In genomic region chrX:41759817-41760216, GRCh38 we compare ENCODE assay signal across 8 cellular contexts. TPM values are rescaled to one million over a fixed set of nuclear protein-coding genes. Genes with fewer than 3 reads are reported as not detected.
DNase-seq lines count a peak whose midpoint lies in the region; ATAC-seq, FAIRE-seq and TF ChIP-seq lines count a peak whose summit lies in the region.

No MANE protein-coding gene starts in this region.

- no peak overlapping the region for H3K9ac ChIP-seq in mammary epithelial cell (ENCODE audit: insufficient read depth, low read length)

- H4K20me1 ChIP-seq in mammary epithelial cell (ENCODE audit: insufficient read depth, low read length), result no peaks in the 10 kb centered on the region

- ATAC-seq in GM18873 (IDR thresholded peaks at IDR 0.05; ENCODE audit: low FRiP score, unreplicated experiment), result no peak
- no peak for ATAC-seq in GM21381 (IDR thresholded peaks at IDR 0.05; ENCODE audit: unreplicated experiment)
- ATAC-seq in GM18505 (IDR thresholded peaks at IDR 0.05; ENCODE audit: unreplicated experiment), result no peak

- H3K9me3 ChIP-seq in mammary epithelial cell (replicated peaks; ENCODE audit: insufficient read depth, low read length), result no peaks in the 10 kb centered on the region

- no peaks in the 10 kb centered on the region for H3K9me3 Mint-ChIP-seq in activated T-cell treated with anti-CD3 and anti-CD28 coated beads, Interleukin-2, amount 50 U/mL, for 24 hours

- H3K4me1 ChIP-seq in mammary epithelial cell (ENCODE audit: insufficient read depth, low read length), result no peaks in the 10 kb centered on the region

- CTCF ChIA-PET in mammary epithelial cell (lab: Charles Lee; ENCODE audit: low non-redundant PET), result interaction anchor here (0.5 to 1.1 kb wide), 4 partner anchors 211 to 579 kb away, joined by 3 to 4 read pairs (median 4); no protein-coding TSS in a partner anchor

- H3K36me3 Mint-ChIP-seq in activated T-cell treated with anti-CD3 and anti-CD28 coated beads, Interleukin-2, amount 50 U/mL, for 24 hours (ENCODE audit: low read depth), result no peaks in the 10 kb centered on the region

- dilution Hi-C loops in mammary epithelial cell (cut with HindIII; ENCODE audit: low sequenced_read_pairs), result no loop called here

- in situ Hi-C loops in mammary epithelial cell (cut with MboI; ENCODE audit: low sequenced_read_pairs in 2 of 2), result loop anchor here in 1 of 2 donors (25.0 kb wide), 1 partner anchor 473 kb away; no protein-coding TSS in a partner anchor

- no peak overlapping the region for H3K4me3 Mint-ChIP-seq in activated T-cell treated with anti-CD3 and anti-CD28 coated beads, Interleukin-2, amount 50 U/mL, for 24 hours

- peaks cover 23% of the 10 kb centered on the region for H3K27me3 Mint-ChIP-seq in activated T-cell treated with anti-CD3 and anti-CD28 coated beads, Interleukin-2, amount 50 U/mL, for 24 hours

- peak; percentile 50 for TF ChIP-seq CTCF in mammary epithelial cell (conservative IDR thresholded peaks at IDR 0.05 in 1 of 2, IDR thresholded peaks at IDR 0.05 in 1 of 2; ENCODE audit: extremely low read depth in 1 of 2, insufficient read depth in 1 of 2, low read depth in 1 of 2, low read length in 2 of 2)

- FAIRE-seq in G401.6 (lab: Jason Lieb, UNC), result peak; percentile 82

- peaks cover 2% of the 10 kb centered on the region for H3K4me1 Mint-ChIP-seq in activated T-cell treated with anti-CD3 and anti-CD28 coated beads, Interleukin-2, amount 50 U/mL, for 24 hours (ENCODE audit: low read depth)

- H3K79me2 ChIP-seq in mammary epithelial cell (ENCODE audit: insufficient read depth, low read length), result no peaks in the 10 kb centered on the region

- no peaks in the 10 kb centered on the region for H3K27me3 ChIP-seq in mammary epithelial cell (ENCODE audit: insufficient read depth, low read length)

- DNase-seq in LHCN-M2 (ENCODE audit: low read depth) (peak; percentile 31), mammary epithelial cell (peak; percentile 3), myocyte (ENCODE audit: low read depth) (peak; percentile 22)
- no peak for DNase-seq in activated T-cell treated with anti-CD3 and anti-CD28 coated beads, Interleukin-2, amount 50 U/mL, for 24 hours

- no peak for TF ChIP-seq POLR2A in GM18505 (IDR thresholded peaks at IDR 0.05; ENCODE audit: borderline replicate concordance, extremely low read depth, insufficient read depth, insufficient read length)

- H3K4me2 ChIP-seq in mammary epithelial cell (ENCODE audit: insufficient read depth, low read depth, low read length), result no peak overlapping the region

- H3K36me3 ChIP-seq in mammary epithelial cell (ENCODE audit: insufficient read depth, low read length), result peaks cover 2% of the 10 kb centered on the region

- 50% methylated on average over 3 of the region's 3 CpGs for WGBS in mammary epithelial cell (ENCODE audit: low coverage, missing lambda C conversion rate)

- no peak overlapping the region for H3K4me3 ChIP-seq in mammary epithelial cell (replicated peaks in 1 of 3; ENCODE audit: insufficient read depth in 1 of 3, low read depth in 2 of 3, low read length in 3 of 3)

- no peak overlapping the region for H3K27ac ChIP-seq in mammary epithelial cell (ENCODE audit: insufficient read depth, low read depth, low read length)

- no peak overlapping the region for H2AFZ ChIP-seq in mammary epithelial cell (ENCODE audit: low read depth, low read length)

- intact Hi-C loops in mammary epithelial cell (cut with micrococcal nuclease), result loop anchor here (5.0 to 10.0 kb wide), 2 partner anchors 205 to 483 kb away; no protein-coding TSS in a partner anchor

- BruUV-seq in mammary epithelial cell (replicated peaks; lab: Mats Ljungman, UMichigan), result no TSS peak

- H3K27ac Mint-ChIP-seq in activated T-cell treated with anti-CD3 and anti-CD28 coated beads, Interleukin-2, amount 50 U/mL, for 24 hours, result no peak overlapping the region

RNA-seq across cellular contexts. Expression of gene GPR82, which starts 35.8 kb away (rescaled TPM):
- total RNA-seq in LHCN-M2 (2014; rRNA removed) (not detected in 2 replicates), mammary epithelial cell (not detected), myocyte (not detected in 2 replicates)
- polyA plus RNA-seq in LHCN-M2 (2012), result 0.02 TPM
- polyA plus RNA-seq in mammary epithelial cell, result not detected
- not detected for polyA minus RNA-seq in mammary epithelial cell
- 0.06 TPM for polyA plus RNA-seq in myocyte (2012)
